In genomic region chr16:12754824-12755543, GRCh38 we compare ENCODE assay signal across 33 cellular contexts. TPM values are rescaled to one million over a fixed set of nuclear protein-coding genes. Genes with fewer than 3 reads are reported as not detected.
DNase-seq lines count a peak whose midpoint lies in the region; ATAC-seq, FAIRE-seq and TF ChIP-seq lines count a peak whose summit lies in the region.
"Had no signal": no experiment of that assay in that cellular context is flagged by ENCODE, and none has a peak within 500 bp of the region (broad histone marks: within the 10 kb centered on the region; RNA-seq: fewer than 3 reads in every experiment).

No MANE protein-coding gene starts in this region.

- WGBS in HepG2 (ENCODE audit: low lambda C conversion rate) = 57% methylated on average over 4 of the region's 4 CpGs

- peak overlapping the region; percentile 27 for H3K9ac ChIP-seq in HepG2 (ENCODE audit: insufficient read depth, low read depth, low read length)
- H3K9ac ChIP-seq in PC-3 (ENCODE audit: low read length) = no peak overlapping the region
- H3K9ac ChIP-seq: BLaER1 treated with 17β-estradiol and CSF1 and Interleukin-3, amounts not matched to agents 10 nM and 100 nM had no signal

- CTCF ChIA-PET in HepG2 (lab: Yijun Ruan, JAX; ENCODE audit: low intra/inter-chr PET ratio, low total read pairs) (no interaction called here), PC-3 (lab: Charles Lee) (no interaction called here)

- intact Hi-C loops in CD14-positive monocyte (cut with micrococcal nuclease) (no loop called here), HepG2 (cut with micrococcal nuclease; ENCODE audit: unreplicated experiment) (loop anchor here (5.0 kb wide), 1 partner anchor 183 kb away; no protein-coding TSS in a partner anchor), PC-3 (cut with micrococcal nuclease) (no loop called here)

- no peaks in the 10 kb centered on the region for H3K9me3 ChIP-seq in HepG2 (ENCODE audit: low read length)
- H3K9me3 ChIP-seq in PC-3 (ENCODE audit: low read length) = no peaks in the 10 kb centered on the region
- H3K9me3 ChIP-seq: mucosa of descending colon, SJCRH30 had no signal

- H3K36me3 ChIP-seq in HepG2 (replicated peaks in 1 of 2; ENCODE audit: control insufficient read depth in 1 of 2, insufficient read depth in 2 of 2, low read length in 2 of 2) (peaks cover 5 to 15% of the 10 kb centered on the region in 2 experiments), PC-3 (ENCODE audit: low read depth, low read length) (no peaks in the 10 kb centered on the region)
- H3K36me3 ChIP-seq: cardiac muscle cell, SJCRH30 had no signal

- H3K4me1 Mint-ChIP-seq in CD14-positive monocyte (peaks cover 4% of the 10 kb centered on the region), HFFc6 (ENCODE audit: low read depth) (peaks cover 32% of the 10 kb centered on the region)

- H2AFZ ChIP-seq in HepG2 (ENCODE audit: low read length) (no peak overlapping the region), PC-3 (ENCODE audit: low read length) (no peak overlapping the region)
- H2AFZ ChIP-seq: GM23338 had no signal

- in situ Hi-C loops in HepG2 (cut with HindIII; ENCODE audit: extremely low pct_ligation_motif_present, low pct_unique_long_range_greater_than_20kb) = no loop called here

- H3K4me3 Mint-ChIP-seq in CD14-positive monocyte = no peak overlapping the region
- H3K4me3 Mint-ChIP-seq in HFFc6 = no peak overlapping the region
- H3K4me3 Mint-ChIP-seq: activated CD4-positive, alpha-beta T cell treated with anti-CD3 and anti-CD28 coated beads, Interleukin-2, amount 10 ng/mL, durations not matched to agents 7 days and 5 days; activated naive CD8-positive, alpha-beta T cell; effector memory CD8-positive, alpha-beta T cell; GM23338; natural killer cell; stimulated activated effector memory CD8-positive, alpha-beta T cell treated with anti-CD3 and anti-CD28 coated beads, Interleukin-12 subunit alpha, Interleukin-12 subunit beta, amount 100 ng/mL, for 72 hours had no signal

- H3K4me1 ChIP-seq in HepG2 (ENCODE audit: insufficient read depth, low read length) = peaks cover 66% of the 10 kb centered on the region
- no peaks in the 10 kb centered on the region for H3K4me1 ChIP-seq in PC-3 (ENCODE audit: insufficient read depth, low read length)

- no peak for FAIRE-seq in HepG2 (lab: Jason Lieb, UNC)
- FAIRE-seq: G401.6 had no signal

- BruUV-seq in HepG2 (replicated peaks; lab: Mats Ljungman, UMichigan) = no TSS peak
- no TSS peak for BruUV-seq in PC-3 (replicated peaks; lab: Mats Ljungman, UMichigan)

- peaks cover 9 to 68% of the 10 kb centered on the region in 2 donors for H3K36me3 Mint-ChIP-seq in CD14-positive monocyte
- peaks cover 10% of the 10 kb centered on the region for H3K36me3 Mint-ChIP-seq in HFFc6 (ENCODE audit: low read depth)
- H3K36me3 Mint-ChIP-seq: natural killer cell; stimulated activated effector memory CD8-positive, alpha-beta T cell treated with anti-CD3 and anti-CD28 coated beads, Interleukin-12 subunit alpha, Interleukin-12 subunit beta, amount 100 ng/mL, for 72 hours had no signal

- peak overlapping the region; percentile 77 for H3K27ac ChIP-seq in HepG2 (ENCODE audit: extremely low read length, insufficient read depth, low read length)
- no peak overlapping the region for H3K27ac ChIP-seq in PC-3 (ENCODE audit: low read length)
- H3K27ac ChIP-seq: BLaER1 treated with 17β-estradiol and CSF1 and Interleukin-3, amounts not matched to agents 10 nM and 100 nM; cardiac muscle cell; SJCRH30 had no signal

- H3K27me3 Mint-ChIP-seq in CD14-positive monocyte (ENCODE audit: low read depth in 3 of 3) = no peaks in the 10 kb centered on the region
- H3K27me3 Mint-ChIP-seq in HFFc6 (ENCODE audit: insufficient read depth) = peaks cover 3% of the 10 kb centered on the region
- H3K27me3 Mint-ChIP-seq: activated CD4-positive, alpha-beta T cell treated with anti-CD3 and anti-CD28 coated beads, Interleukin-2, amount 10 ng/mL, durations not matched to agents 7 days and 5 days; activated naive CD8-positive, alpha-beta T cell; effector memory CD8-positive, alpha-beta T cell had no signal

- H3K4me3 ChIP-seq in choroid plexus epithelial cell (ENCODE audit: low read depth, low read length) (no peak overlapping the region), HepG2 (replicated peaks in 1 of 3; ENCODE audit: insufficient read depth in 1 of 3, low read depth in 2 of 3, low read length in 3 of 3) (peak overlapping the region in 1 of 3 experiments; percentile 18; a peak in 1 of 6 replicates), PC-3 (ENCODE audit: low read length) (no peak overlapping the region)
- H3K4me3 ChIP-seq: BLaER1 treated with 17β-estradiol and CSF1 and Interleukin-3, amounts not matched to agents 10 nM and 100 nM; cardiac muscle cell; GM23338; lung; mucosa of descending colon; SJCRH30 had no signal

- no peak for TF ChIP-seq EP300 in HepG2 (IDR thresholded peaks at IDR 0.05; ENCODE audit: low read depth in 2 of 2, low read length in 2 of 2)
- no peak for TF ChIP-seq EP300 in HepG2 (CRISPR knock-in tag; IDR thresholded peaks at IDR 0.05; ENCODE audit: borderline replicate concordance)

- DNase-seq in CD14-positive monocyte (ENCODE audit: low spot score) (no peak), HFFc6 (peak; percentile 61), choroid plexus epithelial cell (ENCODE audit: low read depth) (peak; percentile 41), HepG2 (ENCODE audit: low spot score) (no peak), PC-3 (no peak), activated gamma-delta T cell treated with Interleukin-2 at 50 U/mL for 16 hours (no peak)
- no peak for DNase-seq in activated CD4-positive, CD25-positive, alpha-beta regulatory T cell (lab: John Stamatoyannopoulos, UW)
- DNase-seq: activated CD4-positive, alpha-beta T cell treated with anti-CD3 and anti-CD28 coated beads, Interleukin-2, amount 10 ng/mL, durations not matched to agents 7 days and 5 days; activated effector memory CD4-positive, alpha-beta T cell treated with Interleukin-2 at 50 U/mL for 16 hours; activated T-cell treated with anti-CD3 and anti-CD28 coated beads, Interleukin-2, amount 50 U/mL, for 1 hour; aorta; DMS153; effector memory CD8-positive, alpha-beta T cell; foreskin melanocyte; KG1; MM.1S; mucosa of descending colon; natural killer cell; NCI-H2029 treated with DMSO at 0.1 percent for 48 hours; NCI-H2227 treated with DMSO at 0.1 percent for 48 hours; NCI-H526; nucleus accumbens; RPMI8226; SJCRH30; SW 1271 had no signal

- H3K9me2 ChIP-seq in PC-3 (replicated peaks; ENCODE audit: low read length) = no peaks in the 10 kb centered on the region

- ATAC-seq in HepG2 (peak; percentile 26), PC-3 (no peak), HG03378 (IDR thresholded peaks at IDR 0.05; ENCODE audit: unreplicated experiment) (no peak)
- ATAC-seq: effector memory CD8-positive, alpha-beta T cell; GM23338; mucosa of descending colon; natural killer cell; stimulated activated effector memory CD8-positive, alpha-beta T cell treated with anti-CD3 and anti-CD28 coated beads, Interleukin-12 subunit alpha, Interleukin-12 subunit beta, amount 100 ng/mL, for 72 hours had no signal

- H3K27me3 ChIP-seq in HepG2 (ENCODE audit: control insufficient read depth in 1 of 2, insufficient read depth in 2 of 2, low read length in 2 of 2) = no peaks in the 10 kb centered on the region
- H3K27me3 ChIP-seq in PC-3 (ENCODE audit: low read length) = no peaks in the 10 kb centered on the region
- H3K27me3 ChIP-seq: BLaER1 treated with 17β-estradiol and CSF1 and Interleukin-3, amounts not matched to agents 10 nM and 100 nM; cardiac muscle cell; SJCRH30 had no signal

- no peaks in the 10 kb centered on the region for H3F3A ChIP-seq in PC-3 (ENCODE audit: low read length, unreplicated experiment)

- POLR2A ChIA-PET in HepG2 (lab: Yijun Ruan, JAX) (interaction anchor here (0.7 to 2.8 kb wide), 9 partner anchors 9 to 212 kb away, joined by 3 to 21 read pairs (median 7); partner anchors contain the start of gene CPPED1), PC-3 (lab: Charles Lee; ENCODE audit: unreplicated experiment) (no interaction called here)

- H4K20me1 ChIP-seq in HepG2 (ENCODE audit: insufficient read depth, low read length) = no peaks in the 10 kb centered on the region
- H4K20me1 ChIP-seq in PC-3 (ENCODE audit: low read length) = no peaks in the 10 kb centered on the region

- H3K79me2 ChIP-seq in HepG2 (ENCODE audit: insufficient read depth, low read length) = peaks cover 30% of the 10 kb centered on the region
- H3K79me2 ChIP-seq in PC-3 (ENCODE audit: low read length) = no peaks in the 10 kb centered on the region

- H3K4me2 ChIP-seq in HepG2 (ENCODE audit: low read depth, low read length) (peak overlapping the region; percentile 59), PC-3 (ENCODE audit: low read length) (no peak overlapping the region)
- H3K4me2 ChIP-seq: BLaER1 treated with 17β-estradiol and CSF1 and Interleukin-3, amounts not matched to agents 10 nM and 100 nM; GM23338 had no signal

- TF ChIP-seq CTCF in CD14-positive monocyte (IDR thresholded peaks at IDR 0.05) (no peak), HFFc6 (IDR thresholded peaks at IDR 0.05) (no peak), choroid plexus epithelial cell (conservative IDR thresholded peaks at IDR 0.05; ENCODE audit: low read depth, low read length) (no peak), HepG2 (CRISPR knock-in tag; IDR thresholded peaks at IDR 0.05) (peak; percentile 36; the same call in 1 of the 2 replicates), PC-3 (conservative IDR thresholded peaks at IDR 0.05; ENCODE audit: low read depth, low read length) (no peak)

- H3K9me3 Mint-ChIP-seq in CD14-positive monocyte = peaks cover 0 to 2% (median 0%) of the 10 kb centered on the region in 7 donors
- H3K9me3 Mint-ChIP-seq in HFFc6 = no peaks in the 10 kb centered on the region
- H3K9me3 Mint-ChIP-seq: activated CD4-positive, alpha-beta T cell treated with anti-CD3 and anti-CD28 coated beads, Interleukin-2, amount 10 ng/mL, durations not matched to agents 7 days and 5 days; effector memory CD8-positive, alpha-beta T cell; GM23338; natural killer cell; stimulated activated effector memory CD8-positive, alpha-beta T cell treated with anti-CD3 and anti-CD28 coated beads, Interleukin-12 subunit alpha, Interleukin-12 subunit beta, amount 100 ng/mL, for 72 hours had no signal

- H3K27ac Mint-ChIP-seq in CD14-positive monocyte = peak overlapping the region in 4 of 7 donors; percentile 12 to 49 (median 31)
- peak overlapping the region; percentile 81 for H3K27ac Mint-ChIP-seq in HFFc6
- H3K27ac Mint-ChIP-seq: activated CD4-positive, alpha-beta T cell treated with anti-CD3 and anti-CD28 coated beads, Interleukin-2, amount 10 ng/mL, durations not matched to agents 7 days and 5 days; activated naive CD8-positive, alpha-beta T cell; effector memory CD8-positive, alpha-beta T cell; GM23338; natural killer cell; stimulated activated effector memory CD8-positive, alpha-beta T cell treated with anti-CD3 and anti-CD28 coated beads, Interleukin-12 subunit alpha, Interleukin-12 subunit beta, amount 100 ng/mL, for 72 hours had no signal

- no peak for TF ChIP-seq POLR2A in HepG2 (IDR thresholded peaks at IDR 0.05; ENCODE audit: insufficient read depth in 1 of 2, low read depth in 2 of 2, low read length in 2 of 2)

- TF ChIP-seq RAD21 in HepG2 (CRISPR knock-in tag; IDR thresholded peaks at IDR 0.05) = no peak

RNA-seq across cellular contexts. Expression of gene CPPED1, which starts 48.7 kb away (rescaled TPM):
- 100 to 1,000 TPM; 259 to 292 TPM for polyA plus RNA-seq in CD14-positive monocyte
- 10 to 100 TPM; 54.6 to 66.7 (median 63.1) TPM for total RNA-seq in HFFc6 (2021; fragmentation: NEBNext Ultra II Directional; extraction: Animal tissue kit (Norgen Biotek cat#: 25700))
- total RNA-seq in HepG2 (2016; rRNA removed; fragmentation: Illumina TruSeq; extraction: Trizol) = 66.6 and 118 TPM in 2 replicates
- total RNA-seq in HepG2 (2016; cell fraction: cytosol; rRNA removed; fragmentation: Illumina TruSeq; extraction: Trizol; ENCODE audit: low read depth) = 21.2 and 21.9 TPM in 2 replicates
- 68.3 and 113 TPM in 2 replicates for total RNA-seq in HepG2 (2016; cell fraction: insoluble cytoplasmic fraction; rRNA removed; fragmentation: Illumina TruSeq; extraction: Trizol)
- total RNA-seq in HepG2 (2016; cell fraction: membrane; rRNA removed; fragmentation: Illumina TruSeq; extraction: Trizol) = 62.9 and 66.9 TPM in 2 replicates
- total RNA-seq in HepG2 (2016; cell fraction: nucleus; rRNA removed; fragmentation: Illumina TruSeq; extraction: Trizol) = 58.7 and 62.6 TPM in 2 replicates
- polyA plus RNA-seq in HepG2 (2011; rRNA removed) = 62.5 and 71.3 TPM in 2 replicates
- 47.6 and 65.5 TPM in 2 replicates for polyA plus RNA-seq in HepG2 (2011; cell fraction: cytosol; rRNA removed)
- 21.8 and 24.9 TPM in 2 replicates for polyA plus RNA-seq in HepG2 (2011; cell fraction: nucleus; rRNA removed)
- polyA plus RNA-seq in HepG2 (2012) = 65.8 and 79.3 TPM in 2 replicates
- 40.3 and 43.5 TPM in 2 replicates for polyA plus RNA-seq in HepG2 (2016; cell fraction: cytosol; fragmentation: Illumina TruSeq; extraction: Trizol; ENCODE audit: low read depth)
- polyA plus RNA-seq in HepG2 (2016; cell fraction: insoluble cytoplasmic fraction; fragmentation: Illumina TruSeq; extraction: Trizol; ENCODE audit: low read depth) = 204 and 209 TPM in 2 replicates
- polyA plus RNA-seq in HepG2 (2016; cell fraction: membrane; fragmentation: Illumina TruSeq; extraction: Trizol; ENCODE audit: low read depth) = 63.7 and 78.2 TPM in 2 replicates
- 75.7 and 79.0 TPM in 2 replicates for polyA plus RNA-seq in HepG2 (2016; cell fraction: nucleus; fragmentation: Illumina TruSeq; extraction: Trizol; ENCODE audit: insufficient read depth, low read depth)
- polyA minus RNA-seq in HepG2 (2011; rRNA and poly(A)+ RNA removed; ENCODE audit: low replicate concordance) = 6.0 and 117 TPM in 2 replicates
- polyA minus RNA-seq in HepG2 (2011; cell fraction: cytosol; rRNA and poly(A)+ RNA removed) = 57.0 and 63.8 TPM in 2 replicates
- polyA minus RNA-seq in HepG2 (2011; cell fraction: nucleus; rRNA and poly(A)+ RNA removed) = 65.0 and 68.2 TPM in 2 replicates
- total RNA-seq in PC-3 (2014; rRNA removed) = 4.7 and 7.7 TPM in 2 replicates

Comparison
In these comparisons a context has a peak if more than half of its experiments do, and no peak if none do; other contexts are left out.
1. DNase-seq: peak in HFFc6 (single experiment) and choroid plexus epithelial cell (single experiment); none in CD14-positive monocyte (single experiment), HepG2 (single experiment), PC-3 (single experiment), activated CD4-positive, CD25-positive, alpha-beta regulatory T cell (0 of 4) and activated gamma-delta T cell treated with Interleukin-2 at 50 U/mL for 16 hours (single experiment).